ENCODE assay signal across 6 cellular contexts in the genomic region with DNA sequence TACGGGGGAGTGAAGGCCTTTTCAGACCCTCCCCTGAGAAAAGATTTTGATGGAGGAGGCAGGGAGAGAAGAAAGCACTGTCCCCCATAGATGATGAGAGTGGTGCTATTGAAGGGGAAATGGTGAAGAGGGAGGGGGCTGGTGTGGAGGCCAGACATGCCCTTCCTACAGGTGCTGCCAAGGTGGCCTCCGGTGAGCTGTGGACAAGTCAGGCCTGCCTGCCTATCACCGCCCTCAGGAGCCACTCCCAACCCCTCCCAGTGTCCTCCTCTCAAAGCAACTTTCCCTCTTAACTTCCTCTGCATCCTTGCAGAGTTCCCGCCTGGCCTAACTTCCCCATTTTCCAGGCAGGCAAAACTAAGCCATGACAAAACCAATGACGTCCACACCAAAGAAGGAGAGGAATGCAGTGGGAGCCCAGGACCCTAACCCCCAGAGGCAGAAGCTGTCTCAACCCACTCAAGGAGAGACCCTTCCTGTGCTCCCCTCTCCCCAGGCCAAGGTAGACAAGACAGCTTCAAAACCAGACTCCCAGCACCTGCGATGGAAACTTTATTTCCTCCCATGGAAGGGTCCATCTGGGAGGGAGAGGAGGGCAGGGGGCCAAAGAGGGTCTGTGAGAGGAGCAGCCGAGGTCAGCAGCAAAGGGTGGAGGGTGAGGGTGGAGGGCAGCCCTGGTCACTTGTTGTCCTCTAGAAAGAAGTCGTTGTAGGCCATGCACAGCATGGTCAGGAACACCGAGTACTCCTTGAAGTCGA. TPM values are rescaled to one million over a fixed set of nuclear protein-coding genes. Genes with fewer than 3 reads are reported as not detected.
DNase-seq lines count a peak whose midpoint lies in the region; ATAC-seq lines count a peak whose summit lies in the region.

No MANE protein-coding gene starts in this region.

- peaks cover 80% of the 10 kb centered on the region for H3K4me1 Mint-ChIP-seq in activated naive CD4-positive, alpha-beta T cell treated with anti-CD3 and anti-CD28 coated beads, Interleukin-2, amount 10 ng/mL, durations not matched to agents 7 days and 5 days

- H3K27me3 Mint-ChIP-seq in activated naive CD4-positive, alpha-beta T cell treated with anti-CD3 and anti-CD28 coated beads, Interleukin-2, amount 10 ng/mL, durations not matched to agents 7 days and 5 days: no peaks in the 10 kb centered on the region

- no peaks in the 10 kb centered on the region for H3K36me3 ChIP-seq in urinary bladder (ENCODE audit: insufficient read depth)

- H3K4me3 ChIP-seq in right cardiac atrium (ENCODE audit: low read length) (peak overlapping the region; percentile 73), urinary bladder (ENCODE audit: low read depth, low read length) (peak overlapping the region; percentile 48)

- peak; percentile 28 for DNase-seq in activated naive CD4-positive, alpha-beta T cell treated with anti-CD3 and anti-CD28 coated beads, Interleukin-2, amount 10 ng/mL, durations not matched to agents 7 days and 5 days
- no peak for DNase-seq in activated naive CD4-positive, alpha-beta T cell (lab: John Stamatoyannopoulos, UW)
- DNase-seq in right cardiac atrium: peak in 1 of 3 donors; percentile 63
- DNase-seq in anterior cingulate cortex (lab: John Stamatoyannopoulos, UW): no peak
- no peak for DNase-seq in activated gamma-delta T cell (lab: John Stamatoyannopoulos, UW)

- CTCF ChIA-PET in activated naive CD4-positive, alpha-beta T cell treated with anti-CD3 and anti-CD28 coated beads, Interleukin-2, amount 10 ng/mL, durations not matched to agents 7 days and 5 days (lab: Charles Lee): interaction anchor here (2.2 to 8.2 kb wide), 3 partner anchors 8 to 34 kb away, joined by 10 to 204 read pairs (median 74); a partner anchor contains a TSS

- H3K4me1 ChIP-seq in right cardiac atrium (ENCODE audit: control insufficient read depth, insufficient read depth, low read length) (no peaks in the 10 kb centered on the region), urinary bladder (ENCODE audit: insufficient read depth) (peaks cover 2% of the 10 kb centered on the region)

- H3K27me3 ChIP-seq in right cardiac atrium (ENCODE audit: control insufficient read depth, insufficient read depth): no peaks in the 10 kb centered on the region

- no peaks in the 10 kb centered on the region for H3K9me3 Mint-ChIP-seq in activated naive CD4-positive, alpha-beta T cell treated with anti-CD3 and anti-CD28 coated beads, Interleukin-2, amount 10 ng/mL, durations not matched to agents 7 days and 5 days

- H3K4me3 Mint-ChIP-seq in activated naive CD4-positive, alpha-beta T cell treated with anti-CD3 and anti-CD28 coated beads, Interleukin-2, amount 10 ng/mL, durations not matched to agents 7 days and 5 days: peak overlapping the region; percentile 82

- H3K36me3 Mint-ChIP-seq in activated naive CD4-positive, alpha-beta T cell treated with anti-CD3 and anti-CD28 coated beads, Interleukin-2, amount 10 ng/mL, durations not matched to agents 7 days and 5 days: peaks cover 44% of the 10 kb centered on the region

- intact Hi-C loops in right cardiac atrium (cut with DNase I): no loop called here

- peak overlapping the region; percentile 91 for H3K27ac Mint-ChIP-seq in activated naive CD4-positive, alpha-beta T cell treated with anti-CD3 and anti-CD28 coated beads, Interleukin-2, amount 10 ng/mL, durations not matched to agents 7 days and 5 days

- peak in 1 of 2 donors; percentile 3 for ATAC-seq in right cardiac atrium

- WGBS in right cardiac atrium: 80% methylated on average over 10 of the region's 10 CpGs
- WGBS in urinary bladder: 78% methylated on average over 10 of the region's 10 CpGs

- H3K9me3 ChIP-seq in right cardiac atrium (ENCODE audit: control insufficient read depth, low read length): no peaks in the 10 kb centered on the region

- H3K27ac ChIP-seq in right cardiac atrium (ENCODE audit: low read length) (peak overlapping the region; percentile 97), urinary bladder (ENCODE audit: low read depth) (peak overlapping the region; percentile 98)

RNA-seq across cellular contexts. Expression of a gene that starts 1.0 kb away (rescaled TPM):
- 100 to 1,000 TPM; 334 to 461 (median 411) TPM for total RNA-seq in right cardiac atrium
- polyA plus RNA-seq in right cardiac atrium: 819 TPM
- 322 TPM for total RNA-seq in urinary bladder
- polyA plus RNA-seq in urinary bladder: 1,706 TPM

RNA-seq across cellular contexts. Expression of a gene that starts 3.9 kb away (rescaled TPM):
- total RNA-seq in right cardiac atrium (not detected), urinary bladder (not detected)
- polyA plus RNA-seq in right cardiac atrium (not detected), urinary bladder (0.42 TPM)

RNA-seq across cellular contexts. Expression of a gene that starts 8.8 kb away (rescaled TPM):
- total RNA-seq in right cardiac atrium: 100 to 1,000 TPM in 3 of 4 donors, 10 to 100 TPM in 1; 95.9 to 243 (median 148) TPM
- 329 TPM for polyA plus RNA-seq in right cardiac atrium
- 113 TPM for total RNA-seq in urinary bladder
- 440 TPM for polyA plus RNA-seq in urinary bladder

RNA-seq across cellular contexts. Expression of a gene that starts 12.3 kb away (rescaled TPM):
- total RNA-seq in right cardiac atrium (1 to 10 TPM in 2 of 4 donors, under 1 TPM in 2; 0.54 to 2.0 (median 1.1) TPM), urinary bladder (not detected)
- polyA plus RNA-seq in right cardiac atrium (1.6 TPM), urinary bladder (5.2 TPM)

RNA-seq across cellular contexts. Expression of a gene that starts 28.8 kb away (rescaled TPM):
- total RNA-seq in right cardiac atrium (1 to 10 TPM in 1 of 4 donors, under 1 TPM in 3; 0.92 to 1.2 (median 0.97) TPM), urinary bladder (26.2 TPM)
- polyA plus RNA-seq in right cardiac atrium (3.7 TPM), urinary bladder (91.2 TPM)
